In the genomic region with DNA sequence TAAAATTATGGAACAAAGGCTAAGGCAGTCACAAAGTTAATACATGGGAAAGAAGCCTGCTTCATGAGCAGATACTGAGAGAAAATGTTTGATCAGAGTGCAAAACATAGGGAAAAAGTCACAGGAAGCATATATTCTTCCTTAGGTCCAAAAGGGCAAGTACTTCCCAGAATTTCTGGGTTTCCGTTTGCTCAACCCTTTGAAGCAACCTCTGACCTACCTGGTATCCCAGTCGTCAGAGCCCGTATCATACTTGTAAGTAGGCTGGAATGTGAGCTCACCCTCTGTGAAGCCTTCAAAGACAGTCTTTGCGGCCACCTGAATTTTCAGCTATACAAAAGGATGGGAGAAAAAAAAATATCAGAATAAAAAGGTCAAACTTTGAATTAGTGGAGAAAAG, we compare ENCODE assay signal across 1 cellular context.
TF ChIP-seq lines count a peak whose summit lies in the region.

No MANE protein-coding gene starts in this region.

TF ChIP-seq in HepG2, 621 proteins besides CTCF, POLR2A, EP300 and RAD21:
- TF ChIP-seq NONO (IDR thresholded peaks at IDR 0.05), result no peak
- no peak for TF ChIP-seq NONO (CRISPR knock-in tag; conservative IDR thresholded peaks at IDR 0.05)
- TF ChIP-seq RXRB (CRISPR knock-in tag; IDR thresholded peaks at IDR 0.05; ENCODE audit: borderline replicate concordance), result peak; percentile 21; the same call in 1 of the 2 replicates
- peak; percentile 80 for TF ChIP-seq PPARG (CRISPR knock-in tag; conservative IDR thresholded peaks at IDR 0.05)
